Comparison of ENCODE assay signal across 8 cellular contexts in the genomic region with DNA sequence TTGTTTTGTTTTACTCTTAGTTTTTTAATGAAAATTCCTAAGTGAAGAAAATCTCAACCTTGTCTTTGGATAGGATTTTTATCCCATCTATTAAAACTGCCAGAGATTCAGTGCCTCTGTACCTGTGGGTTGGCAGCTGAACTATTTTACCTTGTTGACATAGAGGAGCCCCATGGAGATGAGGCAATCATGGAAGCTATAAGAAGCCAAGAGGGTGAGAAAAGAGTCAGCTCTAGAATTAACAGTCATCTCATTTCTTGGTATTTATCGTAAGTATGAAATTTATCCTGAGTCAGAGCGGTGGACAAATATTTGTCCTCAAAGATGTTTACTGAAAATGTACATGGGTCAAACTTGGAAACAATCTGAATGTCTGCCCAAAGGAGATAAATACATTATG.
"Had no signal": no experiment of that assay in that cellular context is flagged by ENCODE, and none has a peak within 500 bp of the region (broad histone marks: within the 10 kb centered on the region; RNA-seq: fewer than 3 reads in every experiment).

No MANE protein-coding gene starts in this region.

- H3K4me1 ChIP-seq: SJCRH30 had no signal

- H3K9me3 ChIP-seq: SJCRH30, tibial nerve had no signal

- ATAC-seq: left cardiac atrium had no signal

- H3K27me3 Mint-ChIP-seq: naive thymus-derived CD4-positive, alpha-beta T cell had no signal

- DNase-seq: activated effector memory CD4-positive, alpha-beta T cell treated with Interleukin-2 at 50 U/mL for 16 hours; foreskin keratinocyte; left cardiac atrium; naive thymus-derived CD4-positive, alpha-beta T cell; posterior cingulate gyrus; SJCRH30; stimulated activated CD4-positive, alpha-beta T cell treated with anti-CD3 and anti-CD28 coated beads, Interleukin-4, amount 100 ng/mL, for 4 hours had no signal

- H3K4me3 ChIP-seq: SJCRH30, tibial nerve had no signal

- H3K27ac ChIP-seq: foreskin keratinocyte, SJCRH30, tibial nerve had no signal

- H3K27me3 ChIP-seq: foreskin keratinocyte, SJCRH30, tibial nerve had no signal

- H3K36me3 ChIP-seq: SJCRH30, tibial nerve had no signal
